In genomic region chr11:6612816-6613136, GRCh38 we compare ENCODE assay signal across 8 cellular contexts.
DNase-seq lines count a peak whose midpoint lies in the region; ATAC-seq and TF ChIP-seq lines count a peak whose summit lies in the region.
"Had no signal": no experiment of that assay in that cellular context is flagged by ENCODE, and none has a peak within 500 bp of the region (broad histone marks: within the 10 kb centered on the region; RNA-seq: fewer than 3 reads in every experiment).

No MANE protein-coding gene starts in this region.

- peaks cover 4% of the 10 kb centered on the region for H3K4me1 Mint-ChIP-seq in nephron progenitor cell

- peaks cover 42% of the 10 kb centered on the region for H3K36me3 Mint-ChIP-seq in nephron progenitor cell (ENCODE audit: low read depth)
- H3K36me3 Mint-ChIP-seq: activated naive CD8-positive, alpha-beta T cell had no signal

- H3K9me3 ChIP-seq in effector memory CD4-positive, alpha-beta T cell (ENCODE audit: control insufficient read depth, low read length), result no peaks in the 10 kb centered on the region

- peak overlapping the region; percentile 58 for H3K4me3 ChIP-seq in effector memory CD4-positive, alpha-beta T cell (ENCODE audit: insufficient read depth, low read depth, low read length, poor library complexity, severe bottlenecking)

- no peaks in the 10 kb centered on the region for H3K9me3 Mint-ChIP-seq in nephron progenitor cell

- H3K4me3 Mint-ChIP-seq in nephron progenitor cell, result no peak overlapping the region
- H3K4me3 Mint-ChIP-seq: activated naive CD8-positive, alpha-beta T cell had no signal

- no peaks in the 10 kb centered on the region for H3K27me3 ChIP-seq in effector memory CD4-positive, alpha-beta T cell (replicated peaks; ENCODE audit: control insufficient read depth, insufficient read depth, low read length, poor library complexity, severe bottlenecking)

- H3K36me3 ChIP-seq in effector memory CD4-positive, alpha-beta T cell (ENCODE audit: control insufficient read depth, insufficient read depth, low read length), result peaks cover 38% of the 10 kb centered on the region

- TF ChIP-seq CTCF in nephron progenitor cell (IDR thresholded peaks at IDR 0.05), result peak; percentile 38

- peak overlapping the region; percentile 95 for H3K27ac ChIP-seq in effector memory CD4-positive, alpha-beta T cell (ENCODE audit: insufficient read depth, low read length, poor library complexity, severe bottlenecking)

- H3K4me1 ChIP-seq in effector memory CD4-positive, alpha-beta T cell (ENCODE audit: control insufficient read depth, insufficient read depth, low read length, poor library complexity, severe bottlenecking), result peaks cover 22% of the 10 kb centered on the region

- ATAC-seq in GM18858 (IDR thresholded peaks at IDR 0.05; ENCODE audit: unreplicated experiment) (peak; percentile 18), HG02678 (IDR thresholded peaks at IDR 0.05; ENCODE audit: unreplicated experiment) (peak; percentile 17)

- no peak overlapping the region for H3K27ac Mint-ChIP-seq in nephron progenitor cell
- H3K27ac Mint-ChIP-seq: activated naive CD8-positive, alpha-beta T cell had no signal

- H3K27me3 Mint-ChIP-seq in nephron progenitor cell (ENCODE audit: low read depth, poor library complexity), result no peaks in the 10 kb centered on the region
- H3K27me3 Mint-ChIP-seq: activated naive CD8-positive, alpha-beta T cell had no signal

- DNase-seq in NCI-H345 (lab: John Stamatoyannopoulos, UW), result peak; percentile 86
- DNase-seq in effector memory CD4-positive, alpha-beta T cell, result peak in 1 of 3 donors; percentile 23
- no peak for DNase-seq in nephron progenitor cell
- no peak for DNase-seq in stimulated activated CD4-positive, alpha-beta T cell treated with anti-CD3 and anti-CD28 coated beads, Interleukin-4, amount 100 ng/mL, for 4 hours
- no peak for DNase-seq in NCI-H446 (lab: John Stamatoyannopoulos, UW)
